ENCODE assay signal across 1 cellular context in genomic region chr6:129731396-129731795, GRCh38.
TF ChIP-seq lines count a peak whose summit lies in the region.

No MANE protein-coding gene starts in this region.

TF ChIP-seq in GM23338, 12 proteins besides CTCF, POLR2A, EP300 and RAD21:
- TF ChIP-seq POLR2AphosphoS5 (IDR thresholded peaks at IDR 0.05; ENCODE audit: low read depth), result no peak
- TF ChIP-seq, protein P1, sequence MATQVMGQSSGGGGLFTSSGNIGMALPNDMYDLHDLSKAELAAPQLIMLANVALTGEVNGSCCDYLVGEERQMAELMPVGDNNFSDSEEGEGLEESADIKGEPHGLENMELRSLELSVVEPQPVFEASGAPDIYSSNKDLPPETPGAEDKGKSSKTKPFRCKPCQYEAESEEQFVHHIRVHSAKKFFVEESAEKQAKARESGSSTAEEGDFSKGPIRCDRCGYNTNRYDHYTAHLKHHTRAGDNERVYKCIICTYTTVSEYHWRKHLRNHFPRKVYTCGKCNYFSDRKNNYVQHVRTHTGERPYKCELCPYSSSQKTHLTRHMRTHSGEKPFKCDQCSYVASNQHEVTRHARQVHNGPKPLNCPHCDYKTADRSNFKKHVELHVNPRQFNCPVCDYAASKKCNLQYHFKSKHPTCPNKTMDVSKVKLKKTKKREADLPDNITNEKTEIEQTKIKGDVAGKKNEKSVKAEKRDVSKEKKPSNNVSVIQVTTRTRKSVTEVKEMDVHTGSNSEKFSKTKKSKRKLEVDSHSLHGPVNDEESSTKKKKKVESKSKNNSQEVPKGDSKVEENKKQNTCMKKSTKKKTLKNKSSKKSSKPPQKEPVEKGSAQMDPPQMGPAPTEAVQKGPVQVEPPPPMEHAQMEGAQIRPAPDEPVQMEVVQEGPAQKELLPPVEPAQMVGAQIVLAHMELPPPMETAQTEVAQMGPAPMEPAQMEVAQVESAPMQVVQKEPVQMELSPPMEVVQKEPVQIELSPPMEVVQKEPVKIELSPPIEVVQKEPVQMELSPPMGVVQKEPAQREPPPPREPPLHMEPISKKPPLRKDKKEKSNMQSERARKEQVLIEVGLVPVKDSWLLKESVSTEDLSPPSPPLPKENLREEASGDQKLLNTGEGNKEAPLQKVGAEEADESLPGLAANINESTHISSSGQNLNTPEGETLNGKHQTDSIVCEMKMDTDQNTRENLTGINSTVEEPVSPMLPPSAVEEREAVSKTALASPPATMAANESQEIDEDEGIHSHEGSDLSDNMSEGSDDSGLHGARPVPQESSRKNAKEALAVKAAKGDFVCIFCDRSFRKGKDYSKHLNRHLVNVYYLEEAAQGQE (IDR thresholded peaks at IDR 0.05; ENCODE audit: unreplicated experiment), result no peak
- TF ChIP-seq, protein P2, sequence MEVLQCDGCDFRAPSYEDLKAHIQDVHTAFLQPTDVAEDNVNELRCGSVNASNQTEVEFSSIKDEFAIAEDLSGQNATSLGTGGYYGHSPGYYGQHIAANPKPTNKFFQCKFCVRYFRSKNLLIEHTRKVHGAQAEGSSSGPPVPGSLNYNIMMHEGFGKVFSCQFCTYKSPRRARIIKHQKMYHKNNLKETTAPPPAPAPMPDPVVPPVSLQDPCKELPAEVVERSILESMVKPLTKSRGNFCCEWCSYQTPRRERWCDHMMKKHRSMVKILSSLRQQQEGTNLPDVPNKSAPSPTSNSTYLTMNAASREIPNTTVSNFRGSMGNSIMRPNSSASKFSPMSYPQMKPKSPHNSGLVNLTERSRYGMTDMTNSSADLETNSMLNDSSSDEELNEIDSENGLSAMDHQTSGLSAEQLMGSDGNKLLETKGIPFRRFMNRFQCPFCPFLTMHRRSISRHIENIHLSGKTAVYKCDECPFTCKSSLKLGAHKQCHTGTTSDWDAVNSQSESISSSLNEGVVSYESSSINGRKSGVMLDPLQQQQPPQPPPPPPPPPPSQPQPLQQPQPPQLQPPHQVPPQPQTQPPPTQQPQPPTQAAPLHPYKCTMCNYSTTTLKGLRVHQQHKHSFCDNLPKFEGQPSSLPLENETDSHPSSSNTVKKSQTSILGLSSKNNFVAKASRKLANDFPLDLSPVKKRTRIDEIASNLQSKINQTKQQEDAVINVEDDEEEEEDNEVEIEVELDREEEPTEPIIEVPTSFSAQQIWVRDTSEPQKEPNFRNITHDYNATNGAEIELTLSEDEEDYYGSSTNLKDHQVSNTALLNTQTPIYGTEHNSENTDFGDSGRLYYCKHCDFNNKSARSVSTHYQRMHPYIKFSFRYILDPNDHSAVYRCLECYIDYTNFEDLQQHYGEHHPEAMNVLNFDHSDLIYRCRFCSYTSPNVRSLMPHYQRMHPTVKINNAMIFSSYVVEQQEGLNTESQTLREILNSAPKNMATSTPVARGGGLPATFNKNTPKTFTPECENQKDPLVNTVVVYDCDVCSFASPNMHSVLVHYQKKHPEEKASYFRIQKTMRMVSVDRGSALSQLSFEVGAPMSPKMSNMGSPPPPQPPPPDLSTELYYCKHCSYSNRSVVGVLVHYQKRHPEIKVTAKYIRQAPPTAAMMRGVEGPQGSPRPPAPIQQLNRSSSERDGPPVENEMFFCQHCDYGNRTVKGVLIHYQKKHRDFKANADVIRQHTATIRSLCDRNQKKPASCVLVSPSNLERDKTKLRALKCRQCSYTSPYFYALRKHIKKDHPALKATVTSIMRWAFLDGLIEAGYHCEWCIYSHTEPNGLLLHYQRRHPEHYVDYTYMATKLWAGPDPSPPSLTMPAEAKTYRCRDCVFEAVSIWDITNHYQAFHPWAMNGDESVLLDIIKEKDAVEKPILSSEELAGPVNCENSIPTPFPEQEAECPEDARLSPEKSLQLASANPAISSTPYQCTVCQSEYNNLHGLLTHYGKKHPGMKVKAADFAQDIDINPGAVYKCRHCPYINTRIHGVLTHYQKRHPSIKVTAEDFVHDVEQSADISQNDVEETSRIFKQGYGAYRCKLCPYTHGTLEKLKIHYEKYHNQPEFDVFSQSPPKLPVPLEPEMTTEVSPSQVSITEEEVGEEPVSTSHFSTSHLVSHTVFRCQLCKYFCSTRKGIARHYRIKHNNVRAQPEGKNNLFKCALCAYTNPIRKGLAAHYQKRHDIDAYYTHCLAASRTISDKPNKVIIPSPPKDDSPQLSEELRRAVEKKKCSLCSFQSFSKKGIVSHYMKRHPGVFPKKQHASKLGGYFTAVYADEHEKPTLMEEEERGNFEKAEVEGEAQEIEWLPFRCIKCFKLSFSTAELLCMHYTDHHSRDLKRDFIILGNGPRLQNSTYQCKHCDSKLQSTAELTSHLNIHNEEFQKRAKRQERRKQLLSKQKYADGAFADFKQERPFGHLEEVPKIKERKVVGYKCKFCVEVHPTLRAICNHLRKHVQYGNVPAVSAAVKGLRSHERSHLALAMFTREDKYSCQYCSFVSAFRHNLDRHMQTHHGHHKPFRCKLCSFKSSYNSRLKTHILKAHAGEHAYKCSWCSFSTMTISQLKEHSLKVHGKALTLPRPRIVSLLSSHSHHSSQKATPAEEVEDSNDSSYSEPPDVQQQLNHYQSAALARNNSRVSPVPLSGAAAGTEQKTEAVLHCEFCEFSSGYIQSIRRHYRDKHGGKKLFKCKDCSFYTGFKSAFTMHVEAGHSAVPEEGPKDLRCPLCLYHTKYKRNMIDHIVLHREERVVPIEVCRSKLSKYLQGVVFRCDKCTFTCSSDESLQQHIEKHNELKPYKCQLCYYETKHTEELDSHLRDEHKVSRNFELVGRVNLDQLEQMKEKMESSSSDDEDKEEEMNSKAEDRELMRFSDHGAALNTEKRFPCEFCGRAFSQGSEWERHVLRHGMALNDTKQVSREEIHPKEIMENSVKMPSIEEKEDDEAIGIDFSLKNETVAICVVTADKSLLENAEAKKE (CRISPR knock-in tag; IDR thresholded peaks at IDR 0.05), result no peak
- no peak for TF ChIP-seq ZNF331 (CRISPR knock-in tag; IDR thresholded peaks at IDR 0.05; ENCODE audit: low read depth)
- TF ChIP-seq NANOG (IDR thresholded peaks at IDR 0.05; ENCODE audit: borderline replicate concordance), result no peak
- no peak for TF ChIP-seq EZH2 (IDR thresholded peaks at IDR 0.05; ENCODE audit: low read depth, unreplicated experiment)
- no peak for TF ChIP-seq ETS1 (IDR thresholded peaks at IDR 0.05)
- TF ChIP-seq ZNF114 (CRISPR knock-in tag; IDR thresholded peaks at IDR 0.05), result no peak
- no peak for TF ChIP-seq EZH2phosphoT487 (IDR thresholded peaks at IDR 0.05; ENCODE audit: unreplicated experiment)
- no peak for TF ChIP-seq STAT1 (IDR thresholded peaks at IDR 0.05; ENCODE audit: unreplicated experiment)
- TF ChIP-seq JUNB (IDR thresholded peaks at IDR 0.05; ENCODE audit: unreplicated experiment), result no peak
- TF ChIP-seq CREB1 (CRISPR knock-in tag; IDR thresholded peaks at IDR 0.05; ENCODE audit: low read depth), result no peak
